In genomic region chr5:141871870-141872269, GRCh38 we compare ENCODE assay signal across 1 cellular context.
TF ChIP-seq lines count a peak whose summit lies in the region.

No MANE protein-coding gene starts in this region.

TF ChIP-seq in H1, 55 proteins besides CTCF, POLR2A, EP300 and RAD21:
- TF ChIP-seq CBX8 (IDR thresholded peaks at IDR 0.05; ENCODE audit: borderline replicate concordance, low read depth, low read length) (no peak), HDAC6 (IDR thresholded peaks at IDR 0.05; ENCODE audit: low read depth, low read length) (no peak), FOSL1 (IDR thresholded peaks at IDR 0.05; ENCODE audit: insufficient read depth, low read depth, low read length) (no peak), RXRA (IDR thresholded peaks at IDR 0.05; ENCODE audit: insufficient read depth, low read depth, low read length) (no peak), GABPA (IDR thresholded peaks at IDR 0.05; ENCODE audit: borderline replicate concordance, insufficient read depth, low read length) (no peak), YY1 (IDR thresholded peaks at IDR 0.05; ENCODE audit: low read depth, low read length) (no peak), GTF2F1 (IDR thresholded peaks at IDR 0.05; ENCODE audit: borderline replicate concordance, low read depth, low read length) (no peak), CREB1 (IDR thresholded peaks at IDR 0.05) (no peak), MAFK (IDR thresholded peaks at IDR 0.05; ENCODE audit: low read depth, low read length) (no peak), BRCA1 (IDR thresholded peaks at IDR 0.05; ENCODE audit: low read depth, low read length) (no peak), SUZ12 (IDR thresholded peaks at IDR 0.05; ENCODE audit: low read length) (no peak)
TF ChIP-seq in H1: peak in this region for 0.
